ENCODE assay signal across 1 cellular context in the genomic region with DNA sequence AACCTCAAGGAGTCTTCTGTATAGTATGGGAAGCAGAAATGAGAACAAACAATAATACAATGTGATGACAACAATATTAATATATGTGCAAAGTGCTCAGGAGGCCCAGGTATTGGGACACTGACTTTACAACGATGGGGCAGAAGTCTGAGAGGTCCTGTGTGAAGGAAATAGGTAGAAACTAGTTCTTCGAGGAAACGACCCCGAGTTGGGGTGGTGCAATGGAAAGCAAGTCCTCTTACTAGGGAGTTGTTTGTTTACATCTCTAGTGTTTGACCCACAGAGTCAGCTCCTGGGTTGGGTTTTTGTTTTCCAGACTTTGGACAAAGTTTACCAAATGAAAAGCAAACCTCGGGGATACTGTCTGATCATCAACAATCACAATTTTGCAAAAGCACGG.
TF ChIP-seq lines count a peak whose summit lies in the region.

No MANE protein-coding gene starts in this region.

TF ChIP-seq in H1, 55 proteins besides CTCF, POLR2A, EP300 and RAD21:
- no peak for TF ChIP-seq BCL11A (IDR thresholded peaks at IDR 0.05; ENCODE audit: low read depth in 2 of 2, low read length in 2 of 2)
- TF ChIP-seq, protein P1, sequence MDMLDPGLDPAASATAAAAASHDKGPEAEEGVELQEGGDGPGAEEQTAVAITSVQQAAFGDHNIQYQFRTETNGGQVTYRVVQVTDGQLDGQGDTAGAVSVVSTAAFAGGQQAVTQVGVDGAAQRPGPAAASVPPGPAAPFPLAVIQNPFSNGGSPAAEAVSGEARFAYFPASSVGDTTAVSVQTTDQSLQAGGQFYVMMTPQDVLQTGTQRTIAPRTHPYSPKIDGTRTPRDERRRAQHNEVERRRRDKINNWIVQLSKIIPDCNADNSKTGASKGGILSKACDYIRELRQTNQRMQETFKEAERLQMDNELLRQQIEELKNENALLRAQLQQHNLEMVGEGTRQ (IDR thresholded peaks at IDR 0.05; ENCODE audit: low read length): no peak
- TF ChIP-seq JUN (IDR thresholded peaks at IDR 0.05; ENCODE audit: low read depth, low read length): no peak
- TF ChIP-seq TAF7 (optimal IDR thresholded peaks at IDR 0.05; ENCODE audit: borderline replicate concordance, low read depth, low read length): no peak
- no peak for TF ChIP-seq EGR1 (IDR thresholded peaks at IDR 0.05; ENCODE audit: borderline replicate concordance, low read depth, low read length)
- no peak for TF ChIP-seq KDM5A (IDR thresholded peaks at IDR 0.05; ENCODE audit: low read length)
- no peak for TF ChIP-seq BACH1 (IDR thresholded peaks at IDR 0.05; ENCODE audit: low read length)
- no peak for TF ChIP-seq TBP (IDR thresholded peaks at IDR 0.05; ENCODE audit: low read depth, low read length)
- no peak for TF ChIP-seq JUND (IDR thresholded peaks at IDR 0.05; ENCODE audit: low read length)
- TF ChIP-seq YY1 (IDR thresholded peaks at IDR 0.05; ENCODE audit: low read depth, low read length): no peak
- TF ChIP-seq KDM4A (IDR thresholded peaks at IDR 0.05; ENCODE audit: low read depth, low read length, severe bottlenecking): no peak
- TF ChIP-seq TAF1 (IDR thresholded peaks at IDR 0.05; ENCODE audit: low read depth, low read length): no peak
